Comparison of ENCODE assay signal across 16 cellular contexts in the genomic region with DNA sequence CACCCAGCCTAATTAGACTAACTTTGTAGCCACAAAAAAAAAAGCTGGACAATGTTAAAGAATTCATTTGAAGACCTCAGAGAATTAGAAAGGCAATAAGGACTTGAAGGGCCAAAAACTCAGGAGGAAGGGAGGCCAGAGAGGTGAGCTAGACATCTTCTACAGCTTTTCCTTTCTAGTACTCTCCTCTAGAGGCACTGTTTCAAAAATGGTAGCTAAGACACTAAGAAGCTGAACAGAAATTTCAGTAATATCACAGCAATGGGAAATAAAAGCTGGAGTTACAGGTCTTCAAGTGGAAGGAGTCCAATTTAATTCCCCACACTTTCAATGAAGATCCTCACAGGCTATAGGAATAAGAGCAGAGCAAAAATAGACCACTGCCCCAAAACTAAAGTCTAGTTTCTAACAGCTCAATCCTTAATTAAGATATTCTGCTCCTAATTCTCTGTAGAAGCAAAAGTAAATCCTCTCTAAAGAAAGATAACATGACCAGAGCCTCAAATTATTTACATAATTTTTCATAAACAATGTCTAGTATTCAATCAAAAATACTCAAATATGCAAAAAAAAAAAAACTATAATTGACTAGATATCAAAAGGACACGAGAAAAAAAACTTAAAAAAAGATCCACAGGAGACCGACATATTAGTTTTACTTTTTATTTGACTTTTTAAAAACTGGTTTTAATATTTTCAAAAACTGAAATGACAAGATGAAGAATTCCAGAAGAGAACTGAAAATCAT.
A peak's percentile ranks its signal among the peaks of the same experiment; 100 is the strongest.
DNase-seq lines count a peak whose midpoint lies in the region; ATAC-seq and TF ChIP-seq lines count a peak whose summit lies in the region.
"Had no signal": no experiment of that assay in that cellular context is flagged by ENCODE, and none has a peak within 500 bp of the region (broad histone marks: within the 10 kb centered on the region; RNA-seq: fewer than 3 reads in every experiment).

No MANE protein-coding gene starts in this region.

- H3K27me3 ChIP-seq in A673 (replicated peaks; ENCODE audit: insufficient read depth, low read depth, low read length, poor library complexity) (no peaks in the 10 kb centered on the region), PC-3 (ENCODE audit: low read length) (no peaks in the 10 kb centered on the region)
- H3K27me3 ChIP-seq: BLaER1 treated with 17β-estradiol and CSF1 and Interleukin-3, amounts not matched to agents 10 nM and 100 nM; vagina had no signal

- TF ChIP-seq CTCF in A673 (conservative IDR thresholded peaks at IDR 0.05; ENCODE audit: low read depth, low read length), result peak; percentile 48; the same call in 1 of the 2 replicates
- TF ChIP-seq CTCF in GM12864 (IDR thresholded peaks at IDR 0.05; ENCODE audit: low read depth, low read length, missing control alignments), result peak; percentile 34
- peak; percentile 52 for TF ChIP-seq CTCF in PC-3 (conservative IDR thresholded peaks at IDR 0.05; ENCODE audit: low read depth, low read length)
- TF ChIP-seq CTCF in fibroblast of pulmonary artery (IDR thresholded peaks at IDR 0.05; ENCODE audit: low read length, missing control alignments), result peak; percentile 20

- H3K9ac ChIP-seq in PC-3 (ENCODE audit: low read length), result no peak overlapping the region
- H3K9ac ChIP-seq: BLaER1 treated with 17β-estradiol and CSF1 and Interleukin-3, amounts not matched to agents 10 nM and 100 nM had no signal

- no peak overlapping the region for H3K4me3 Mint-ChIP-seq in activated T-helper 2 cell treated with anti-CD3 and anti-CD28 coated beads, Interferon-gamma antibody, Interleukin-2, Interleukin-4, amounts not matched to agents 10 μg/mL and 5 μg/mL and 100 μg/mL, durations not matched to agents 14 hours and 24 hours and 36 hours (ENCODE audit: low read depth)
- H3K4me3 Mint-ChIP-seq: brain, natural killer cell had no signal

- H3K27ac ChIP-seq in A673 (ENCODE audit: low read depth, low read length, poor library complexity, severe bottlenecking) (no peak overlapping the region), PC-3 (ENCODE audit: low read length) (no peak overlapping the region)
- H3K27ac ChIP-seq: BLaER1 treated with 17β-estradiol and CSF1 and Interleukin-3, amounts not matched to agents 10 nM and 100 nM; vagina had no signal

- H3K4me1 ChIP-seq in A673 (ENCODE audit: insufficient read depth, low read length, poor library complexity, severe bottlenecking), result no peaks in the 10 kb centered on the region
- no peaks in the 10 kb centered on the region for H3K4me1 ChIP-seq in PC-3 (ENCODE audit: insufficient read depth, low read length)
- H3K4me1 ChIP-seq: BLaER1 treated with 17β-estradiol and CSF1 and Interleukin-3, amounts not matched to agents 10 nM and 100 nM; vagina had no signal

- no peaks in the 10 kb centered on the region for H3K27me3 Mint-ChIP-seq in activated T-helper 2 cell treated with anti-CD3 and anti-CD28 coated beads, Interferon-gamma antibody, Interleukin-2, Interleukin-4, amounts not matched to agents 10 μg/mL and 5 μg/mL and 100 μg/mL, durations not matched to agents 14 hours and 24 hours and 36 hours (ENCODE audit: low read depth)
- H3K27me3 Mint-ChIP-seq: brain had no signal

- intact Hi-C loops in A673 (cut with micrococcal nuclease; ENCODE audit: unreplicated experiment), result no loop called here
- intact Hi-C loops in PC-3 (cut with micrococcal nuclease), result no loop called here
- intact Hi-C loops in activated T-helper 2 cell treated with anti-CD3 and anti-CD28 coated beads, Interferon-gamma antibody, Interleukin-2, Interleukin-4, amounts not matched to agents 10 μg/mL and 5 μg/mL and 100 μg/mL, durations not matched to agents 14 hours and 24 hours and 36 hours (cut with micrococcal nuclease), result no loop called here

- no peaks in the 10 kb centered on the region for H3K9me2 ChIP-seq in PC-3 (replicated peaks; ENCODE audit: low read length)

- H3K36me3 ChIP-seq in A673 (ENCODE audit: insufficient read depth, low read length, poor library complexity, severe bottlenecking) (peaks cover 5% of the 10 kb centered on the region), PC-3 (ENCODE audit: low read depth, low read length) (no peaks in the 10 kb centered on the region)

- no peak overlapping the region for H2AFZ ChIP-seq in PC-3 (ENCODE audit: low read length)

- no peak overlapping the region for H3K4me3 ChIP-seq in A673 (ENCODE audit: low read depth, low read length, poor library complexity, severe bottlenecking)
- H3K4me3 ChIP-seq in GM12864 (ENCODE audit: low read depth, low read length), result no peak overlapping the region
- H3K4me3 ChIP-seq in PC-3 (ENCODE audit: low read length), result no peak overlapping the region
- H3K4me3 ChIP-seq in fibroblast of pulmonary artery (replicated peaks; ENCODE audit: low read depth, low read length), result no peak overlapping the region
- H3K4me3 ChIP-seq: BLaER1 treated with 17β-estradiol and CSF1 and Interleukin-3, amounts not matched to agents 10 nM and 100 nM; vagina had no signal

- POLR2A ChIA-PET in A673 (lab: Charles Lee; ENCODE audit: low non-redundant PET), result no interaction called here
- POLR2A ChIA-PET in PC-3 (lab: Charles Lee; ENCODE audit: unreplicated experiment), result no interaction called here

- no peak overlapping the region for H3K27ac Mint-ChIP-seq in activated T-helper 2 cell treated with anti-CD3 and anti-CD28 coated beads, Interferon-gamma antibody, Interleukin-2, Interleukin-4, amounts not matched to agents 10 μg/mL and 5 μg/mL and 100 μg/mL, durations not matched to agents 14 hours and 24 hours and 36 hours
- H3K27ac Mint-ChIP-seq: brain, natural killer cell had no signal

- DNase-seq in A673 (ENCODE audit: low spot score), result peak; percentile 20
- no peak for DNase-seq in GM12864 (ENCODE audit: low read depth)
- peak; percentile 3 for DNase-seq in PC-3
- no peak for DNase-seq in fibroblast of pulmonary artery (ENCODE audit: low read depth)
- no peak for DNase-seq in activated effector memory CD4-positive, alpha-beta T cell treated with anti-CD3 and anti-CD28 coated beads, Interleukin-2, amount 50 U/mL, for 16 hours
- no peak for DNase-seq in pons (ENCODE audit: low spot score)
- DNase-seq in activated T-helper 2 cell treated with anti-CD3 and anti-CD28 coated beads, Interferon-gamma antibody, Interleukin-2, Interleukin-4, amounts not matched to agents 10 μg/mL and 5 μg/mL and 100 μg/mL, durations not matched to agents 14 hours and 24 hours and 36 hours (ENCODE audit: low spot score), result no peak
- DNase-seq: activated CD4-positive, alpha-beta T cell treated with anti-CD3 and anti-CD28 coated beads for 48 hours; KG1; natural killer cell; stimulated activated CD4-positive, alpha-beta T cell treated with anti-CD3 and anti-CD28 coated beads, Interleukin-12 subunit alpha, Interleukin-12 subunit beta, amount 100 ng/mL, for 4 hours; stimulated activated CD8-positive, alpha-beta memory T cell treated with anti-CD3 and anti-CD28 coated beads, Interleukin-4, amount 100 ng/mL, for 48 hours had no signal

- H3F3A ChIP-seq in PC-3 (ENCODE audit: low read length, unreplicated experiment), result no peaks in the 10 kb centered on the region

- H3K36me3 Mint-ChIP-seq in activated T-helper 2 cell treated with anti-CD3 and anti-CD28 coated beads, Interferon-gamma antibody, Interleukin-2, Interleukin-4, amounts not matched to agents 10 μg/mL and 5 μg/mL and 100 μg/mL, durations not matched to agents 14 hours and 24 hours and 36 hours (ENCODE audit: low read depth), result peaks cover 32% of the 10 kb centered on the region

- no peaks in the 10 kb centered on the region for H3K4me1 Mint-ChIP-seq in activated T-helper 2 cell treated with anti-CD3 and anti-CD28 coated beads, Interferon-gamma antibody, Interleukin-2, Interleukin-4, amounts not matched to agents 10 μg/mL and 5 μg/mL and 100 μg/mL, durations not matched to agents 14 hours and 24 hours and 36 hours (ENCODE audit: low read depth)
- H3K4me1 Mint-ChIP-seq: brain had no signal

- no peak overlapping the region for H3K4me2 ChIP-seq in PC-3 (ENCODE audit: low read length)
- H3K4me2 ChIP-seq: BLaER1 treated with 17β-estradiol and CSF1 and Interleukin-3, amounts not matched to agents 10 nM and 100 nM had no signal

- no peaks in the 10 kb centered on the region for H3K9me3 Mint-ChIP-seq in activated T-helper 2 cell treated with anti-CD3 and anti-CD28 coated beads, Interferon-gamma antibody, Interleukin-2, Interleukin-4, amounts not matched to agents 10 μg/mL and 5 μg/mL and 100 μg/mL, durations not matched to agents 14 hours and 24 hours and 36 hours
- H3K9me3 Mint-ChIP-seq: natural killer cell had no signal

- CTCF ChIA-PET in A673 (lab: Charles Lee), result interaction anchor here (0.7 kb wide), 1 partner anchor 98 kb away, joined by 4 read pairs; no protein-coding TSS in a partner anchor
- CTCF ChIA-PET in PC-3 (lab: Charles Lee), result interaction anchor here (0.5 to 1.0 kb wide), 4 partner anchors 9 to 28 kb away, joined by 3 to 4 read pairs (median 3); no protein-coding TSS in a partner anchor

- BruUV-seq in A673 (replicated peaks; lab: Mats Ljungman, UMichigan) (no TSS peak), PC-3 (replicated peaks; lab: Mats Ljungman, UMichigan) (no TSS peak)

- H3K9me3 ChIP-seq in A673 (ENCODE audit: low read depth, low read length, poor library complexity, severe bottlenecking), result no peaks in the 10 kb centered on the region
- H3K9me3 ChIP-seq in PC-3 (ENCODE audit: low read length), result no peaks in the 10 kb centered on the region
- H3K9me3 ChIP-seq: vagina had no signal

- H4K20me1 ChIP-seq in PC-3 (ENCODE audit: low read length), result no peaks in the 10 kb centered on the region
- H4K20me1 ChIP-seq: BLaER1 treated with 17β-estradiol and CSF1 and Interleukin-3, amounts not matched to agents 10 nM and 100 nM had no signal

- H3K79me2 ChIP-seq in PC-3 (ENCODE audit: low read length), result no peaks in the 10 kb centered on the region

- no peak for ATAC-seq in PC-3
- no peak for ATAC-seq in HG02973 (IDR thresholded peaks at IDR 0.05; ENCODE audit: unreplicated experiment)
- ATAC-seq: natural killer cell had no signal

Comparison
In these comparisons a context has a peak if more than half of its experiments do, and no peak if none do; other contexts are left out.
1. DNase-seq: peak in A673 (single experiment) and PC-3 (single experiment); none in GM12864 (single experiment), fibroblast of pulmonary artery (single experiment), activated effector memory CD4-positive, alpha-beta T cell treated with anti-CD3 and anti-CD28 coated beads, Interleukin-2, amount 50 U/mL, for 16 hours (single experiment), pons (single experiment) and activated T-helper 2 cell treated with anti-CD3 and anti-CD28 coated beads, Interferon-gamma antibody, Interleukin-2, Interleukin-4, amounts not matched to agents 10 μg/mL and 5 μg/mL and 100 μg/mL, durations not matched to agents 14 hours and 24 hours and 36 hours (single experiment).
2. Peak in every context shown above with its lines, with median percentiles within 50 percentile points of each other: CTCF ChIP-seq.